ENCODE assay signal across 19 cellular contexts in genomic region chr11:34656062-34656720, GRCh38. TPM values are rescaled to one million over a fixed set of nuclear protein-coding genes. Genes with fewer than 3 reads are reported as not detected.
A peak's percentile ranks its signal among the peaks of the same experiment; 100 is the strongest.
DNase-seq lines count a peak whose midpoint lies in the region; ATAC-seq and TF ChIP-seq lines count a peak whose summit lies in the region.
"Had no signal": no experiment of that assay in that cellular context is flagged by ENCODE, and none has a peak within 500 bp of the region (broad histone marks: within the 10 kb centered on the region; RNA-seq: fewer than 3 reads in every experiment).

No MANE protein-coding gene starts in this region.

- no peaks in the 10 kb centered on the region for H3K27me3 Mint-ChIP-seq in MCF 10A (ENCODE audit: insufficient read depth, unreplicated experiment)

- no peak for ATAC-seq in GM21360 (IDR thresholded peaks at IDR 0.05; ENCODE audit: unreplicated experiment)
- ATAC-seq in activated naive CD4-positive, alpha-beta T cell treated with anti-CD3 and anti-CD28 coated beads, Interleukin-2, amount 50 U/mL, for 72 hours = no peak
- ATAC-seq: heart right ventricle had no signal

- no peak overlapping the region for H3K9ac ChIP-seq in mesendoderm (ENCODE audit: low read length)

- no peak overlapping the region for H4K5ac ChIP-seq in mesendoderm (ENCODE audit: low read length)

- no peak overlapping the region for H3K4ac ChIP-seq in mesendoderm (ENCODE audit: low read depth, low read length)

- no peak overlapping the region for H2AK5ac ChIP-seq in mesendoderm (ENCODE audit: low read length)

- intact Hi-C loops in MCF 10A (cut with micrococcal nuclease) = no loop called here

- H2BK120ac ChIP-seq in mesendoderm (ENCODE audit: low read depth, low read length) = no peak overlapping the region

- H3K27ac ChIP-seq in temporal lobe (ENCODE audit: low read depth, low read length) (peak overlapping the region; percentile 82), mesendoderm (ENCODE audit: low read depth, low read length) (no peak overlapping the region)
- H3K27ac ChIP-seq: heart right ventricle had no signal

- H3K27ac Mint-ChIP-seq in MCF 10A (ENCODE audit: low read depth, unreplicated experiment) = peak overlapping the region; percentile 96
- H3K27ac Mint-ChIP-seq in activated naive CD4-positive, alpha-beta T cell treated with anti-CD3 and anti-CD28 coated beads, Interleukin-2, amount 50 U/mL, for 72 hours = no peak overlapping the region
- H3K27ac Mint-ChIP-seq: activated CD4-positive, alpha-beta T cell treated with anti-CD3 and anti-CD28 coated beads, Interleukin-2, amount 10 ng/mL, durations not matched to agents 7 days and 5 days had no signal

- DNase-seq in DMS53 (lab: John Stamatoyannopoulos, UW) (peak; percentile 6), DMS53 treated with DMSO at 0.1 percent for 48 hours (lab: John Stamatoyannopoulos, UW; ENCODE audit: unreplicated experiment) (no peak), MCF 10A (ENCODE audit: unreplicated experiment) (peak; percentile 42), iris pigment epithelial cell (ENCODE audit: low read depth) (peak; percentile 32), mesendoderm (no peak)
- DNase-seq in activated naive CD4-positive, alpha-beta T cell treated with anti-CD3 and anti-CD28 coated beads, Interleukin-2, amount 50 U/mL, for 72 hours (ENCODE audit: low spot score in 2 of 2) = no peak
- DNase-seq: 8988T; activated CD4-positive, alpha-beta T cell treated with anti-CD3 and anti-CD28 coated beads, Interleukin-2, amount 10 ng/mL, durations not matched to agents 7 days and 5 days; activated T-cell treated with anti-CD3 and anti-CD28 coated beads, Interleukin-2, amount 50 U/mL, for 48 hours; CD8-positive, alpha-beta memory T cell; GF-D8; heart right ventricle; NCI-H1092; T1000 had no signal

- H3K56ac ChIP-seq in mesendoderm (ENCODE audit: low read length) = no peak overlapping the region

- no peak overlapping the region for H3K4me2 ChIP-seq in mesendoderm (ENCODE audit: low read length)

- CTCF ChIA-PET in MCF 10A (lab: Yijun Ruan, JAX) = interaction anchor here (0.6 to 5.2 kb wide), 7 partner anchors 16 to 1173 kb away, joined by 3 to 51 read pairs (median 5); no protein-coding TSS in a partner anchor

- no peak overlapping the region for H2BK5ac ChIP-seq in mesendoderm (ENCODE audit: low read length)

- BruUV-seq in MCF 10A (replicated peaks; lab: Mats Ljungman, UMichigan) = no TSS peak

- WGBS in mesendoderm (ENCODE audit: extremely low coverage, insufficient coverage, low lambda C conversion rate) = no CpG with 5 or more reads among the region's 5 CpGs

- TF ChIP-seq CTCF in MCF 10A (IDR thresholded peaks at IDR 0.05; ENCODE audit: unreplicated experiment) = no peak

- no peaks in the 10 kb centered on the region for H3K4me1 ChIP-seq in mesendoderm (ENCODE audit: control insufficient read depth, low read depth, low read length)

- no peak overlapping the region for H3K4me3 Mint-ChIP-seq in MCF 10A (ENCODE audit: unreplicated experiment)
- H3K4me3 Mint-ChIP-seq: activated CD4-positive, alpha-beta T cell treated with anti-CD3 and anti-CD28 coated beads, Interleukin-2, amount 10 ng/mL, durations not matched to agents 7 days and 5 days; CD8-positive, alpha-beta memory T cell had no signal

- no peak overlapping the region for H3K23ac ChIP-seq in mesendoderm (ENCODE audit: low read length)

- POLR2A ChIA-PET in MCF 10A (lab: Yijun Ruan, JAX) = interaction anchor here (0.6 to 12.5 kb wide), 11 partner anchors 8 to 744 kb away, joined by 3 to 273 read pairs (median 13); no protein-coding TSS in a partner anchor

- H3K4me3 ChIP-seq in mesendoderm (ENCODE audit: low read length) = no peak overlapping the region
- H3K4me3 ChIP-seq: heart right ventricle had no signal

- H3K4me1 Mint-ChIP-seq in MCF 10A (ENCODE audit: insufficient read depth, unreplicated experiment) = peaks cover 45% of the 10 kb centered on the region

- H3K79me1 ChIP-seq in mesendoderm (ENCODE audit: low read length) = no peaks in the 10 kb centered on the region

- peaks cover 33% of the 10 kb centered on the region for H3K36me3 Mint-ChIP-seq in MCF 10A (ENCODE audit: insufficient read depth, unreplicated experiment)
- peaks cover 0 to 7% of the 10 kb centered on the region in 2 donors for H3K36me3 Mint-ChIP-seq in activated naive CD4-positive, alpha-beta T cell treated with anti-CD3 and anti-CD28 coated beads, Interleukin-2, amount 50 U/mL, for 72 hours

- H3K18ac ChIP-seq in mesendoderm (ENCODE audit: low read length) = no peak overlapping the region

- H3K36me3 ChIP-seq in mesendoderm (ENCODE audit: control insufficient read depth, insufficient read depth, low read length) = no peaks in the 10 kb centered on the region
- H3K36me3 ChIP-seq: heart right ventricle had no signal

- no peaks in the 10 kb centered on the region for H3K27me3 ChIP-seq in mesendoderm (ENCODE audit: insufficient read depth, low read length, poor library complexity)
- H3K27me3 ChIP-seq: heart right ventricle had no signal

- H2BK15ac ChIP-seq in mesendoderm (replicated peaks; ENCODE audit: low read depth) = no peak overlapping the region

- no peak overlapping the region for H4K8ac ChIP-seq in mesendoderm (ENCODE audit: low read depth, low read length)

- H3K79me2 ChIP-seq in mesendoderm (ENCODE audit: control insufficient read depth, insufficient read depth, low read length) = no peaks in the 10 kb centered on the region

- H3K9me3 Mint-ChIP-seq in MCF 10A (ENCODE audit: unreplicated experiment) = no peaks in the 10 kb centered on the region
- H3K9me3 Mint-ChIP-seq in activated naive CD4-positive, alpha-beta T cell treated with anti-CD3 and anti-CD28 coated beads, Interleukin-2, amount 50 U/mL, for 72 hours = peaks cover 0 to 8% of the 10 kb centered on the region in 2 donors
- H3K9me3 Mint-ChIP-seq: activated CD4-positive, alpha-beta T cell treated with anti-CD3 and anti-CD28 coated beads, Interleukin-2, amount 10 ng/mL, durations not matched to agents 7 days and 5 days; CD8-positive, alpha-beta memory T cell had no signal

RNA-seq across cellular contexts. Expression of gene EHF, which starts 35.3 kb away (rescaled TPM):
- total RNA-seq in MCF 10A (2022) (0.54 and 1.1 TPM in 2 replicates), temporal lobe (0.25 TPM)
- total RNA-seq in activated naive CD4-positive, alpha-beta T cell treated with anti-CD3 and anti-CD28 coated beads, Interleukin-2, amount 50 U/mL, for 72 hours = not detected
- 0.06 TPM for polyA plus RNA-seq in mesendoderm (2013, experiment 1 of 2)
- polyA plus RNA-seq in mesendoderm (2013, experiment 2 of 2) = not detected
- total RNA-seq: endothelial cell of umbilical vein, myocyte, posterior vena cava had no signal
- polyA plus RNA-seq: CD8-positive, alpha-beta memory T cell; endothelial cell of umbilical vein had no signal

Comparison
In these comparisons a context has a peak if more than half of its experiments do, and no peak if none do; other contexts are left out.
1. DNase-seq: peak in DMS53 (single experiment), MCF 10A (single experiment) and iris pigment epithelial cell (single experiment); none in DMS53 treated with DMSO at 0.1 percent for 48 hours (single experiment), activated naive CD4-positive, alpha-beta T cell treated with anti-CD3 and anti-CD28 coated beads, Interleukin-2, amount 50 U/mL, for 72 hours (0 of 2) and mesendoderm (single experiment).